In the genomic region with DNA sequence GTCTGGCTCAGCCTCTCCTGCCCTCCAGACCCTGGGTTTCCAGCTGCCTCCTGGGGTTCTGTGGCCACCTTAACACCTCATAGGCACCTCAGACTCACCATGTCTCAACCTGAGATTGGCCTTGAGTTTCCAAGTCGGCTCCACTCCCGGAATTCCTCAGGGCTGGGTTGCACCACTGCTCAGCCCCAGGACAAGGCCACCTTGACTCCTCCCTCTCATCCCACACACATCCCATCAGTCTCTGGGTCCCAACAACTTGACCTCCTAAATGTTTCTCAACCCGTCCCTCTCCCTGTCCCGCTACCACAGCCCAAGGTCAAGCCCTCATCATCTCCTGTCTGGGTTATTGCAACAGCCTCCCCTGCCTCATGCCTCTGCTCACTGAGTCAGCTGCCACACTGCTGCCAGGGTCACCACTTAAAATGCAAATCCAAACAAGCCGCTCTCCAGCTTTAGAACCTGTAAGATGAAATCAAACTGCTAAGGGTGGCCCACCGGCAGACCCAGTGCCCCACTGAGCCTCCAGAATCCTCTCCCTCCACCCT, we compare ENCODE assay signal across 9 cellular contexts.
DNase-seq lines count a peak whose midpoint lies in the region; ATAC-seq and TF ChIP-seq lines count a peak whose summit lies in the region.
"Had no signal": no experiment of that assay in that cellular context is flagged by ENCODE, and none has a peak within 500 bp of the region (broad histone marks: within the 10 kb centered on the region; RNA-seq: fewer than 3 reads in every experiment).

No MANE protein-coding gene starts in this region.

- peak; percentile 85 for DNase-seq in AG09309 (ENCODE audit: low read depth)
- DNase-seq in HuH-7.5 (ENCODE audit: low spot score): peak; percentile 68
- peak; percentile 44 for DNase-seq in brain microvascular endothelial cell
- DNase-seq in naive thymus-derived CD4-positive, alpha-beta T cell: no peak
- no peak for DNase-seq in foreskin melanocyte
- DNase-seq in ecto neural progenitor cell (ENCODE audit: low spot score): no peak
- DNase-seq in NCI-H1105 (lab: John Stamatoyannopoulos, UW): no peak
- DNase-seq: activated naive CD4-positive, alpha-beta T cell treated with anti-CD3 and anti-CD28 coated beads for 36 hours had no signal

- H3K27ac Mint-ChIP-seq in naive thymus-derived CD4-positive, alpha-beta T cell: peak overlapping the region in 4 of 9 donors; percentile 9 to 51 (median 28)
- H3K27ac Mint-ChIP-seq: activated naive CD4-positive, alpha-beta T cell treated with anti-CD3 and anti-CD28 coated beads for 36 hours had no signal

- H3K27me3 ChIP-seq in brain microvascular endothelial cell (replicated peaks): no peaks in the 10 kb centered on the region
- H3K27me3 ChIP-seq in naive thymus-derived CD4-positive, alpha-beta T cell (ENCODE audit: control insufficient read depth in 2 of 2, insufficient read depth in 2 of 2, low read length in 2 of 2): no peaks in the 10 kb centered on the region

- no peak overlapping the region for H3K27ac ChIP-seq in brain microvascular endothelial cell
- H3K27ac ChIP-seq in naive thymus-derived CD4-positive, alpha-beta T cell (ENCODE audit: low read depth, low read length): no peak overlapping the region

- CTCF ChIA-PET in naive thymus-derived CD4-positive, alpha-beta T cell (lab: Charles Lee): no interaction called here

- ATAC-seq in naive thymus-derived CD4-positive, alpha-beta T cell: peak; percentile 18
- no peak for ATAC-seq in GM21717 (IDR thresholded peaks at IDR 0.05; ENCODE audit: unreplicated experiment)

- in situ Hi-C loops in brain microvascular endothelial cell (cut with HindIII; ENCODE audit: low pct_ligation_motif_present, low sequenced_read_pairs): no loop called here

- peak overlapping the region in 2 of 10 donors; percentile 23 to 35 for H3K4me3 Mint-ChIP-seq in naive thymus-derived CD4-positive, alpha-beta T cell
- H3K4me3 Mint-ChIP-seq: activated naive CD4-positive, alpha-beta T cell treated with anti-CD3 and anti-CD28 coated beads for 36 hours had no signal

- peaks cover 0 to 14% (median 0%) of the 10 kb centered on the region in 5 donors for H3K27me3 Mint-ChIP-seq in naive thymus-derived CD4-positive, alpha-beta T cell

- H3K4me3 ChIP-seq in AG09309 (ENCODE audit: control insufficient read depth, low read depth, low read length): no peak overlapping the region
- H3K4me3 ChIP-seq in brain microvascular endothelial cell (ENCODE audit: low read depth, low read length): no peak overlapping the region
- H3K4me3 ChIP-seq in naive thymus-derived CD4-positive, alpha-beta T cell (ENCODE audit: low read length): no peak overlapping the region

- no peaks in the 10 kb centered on the region for H3K36me3 ChIP-seq in brain microvascular endothelial cell (replicated peaks)
- no peaks in the 10 kb centered on the region for H3K36me3 ChIP-seq in naive thymus-derived CD4-positive, alpha-beta T cell (ENCODE audit: control insufficient read depth in 2 of 3, insufficient read depth in 3 of 3, low read length in 3 of 3)

- POLR2A ChIA-PET in naive thymus-derived CD4-positive, alpha-beta T cell (lab: Charles Lee): no interaction called here

- TF ChIP-seq CTCF in AG09309 (IDR thresholded peaks at IDR 0.05; ENCODE audit: control insufficient read depth, insufficient read depth, low read depth, low read length, missing control alignments) (no peak), brain microvascular endothelial cell (IDR thresholded peaks at IDR 0.05; ENCODE audit: low read depth, low read length, missing control alignments) (no peak)

- H3K9me3 Mint-ChIP-seq in naive thymus-derived CD4-positive, alpha-beta T cell: peaks cover 0 to 3% (median 0%) of the 10 kb centered on the region in 11 donors
- H3K9me3 Mint-ChIP-seq: activated naive CD4-positive, alpha-beta T cell treated with anti-CD3 and anti-CD28 coated beads for 36 hours had no signal

- intact Hi-C loops in naive thymus-derived CD4-positive, alpha-beta T cell (cut with micrococcal nuclease): no loop called here

- peaks cover 8 to 11% of the 10 kb centered on the region in 2 donors for H3K4me1 ChIP-seq in naive thymus-derived CD4-positive, alpha-beta T cell (ENCODE audit: control insufficient read depth in 2 of 2, insufficient read depth in 2 of 2, low read length in 2 of 2)

- no peaks in the 10 kb centered on the region for H3K9me3 ChIP-seq in naive thymus-derived CD4-positive, alpha-beta T cell (ENCODE audit: control insufficient read depth in 2 of 3, low read length in 3 of 3)

- H3K4me1 Mint-ChIP-seq in naive thymus-derived CD4-positive, alpha-beta T cell: peaks cover 21 to 44% (median 26%) of the 10 kb centered on the region in 7 donors

- no peaks in the 10 kb centered on the region for H3K36me3 Mint-ChIP-seq in naive thymus-derived CD4-positive, alpha-beta T cell

Comparison
In these comparisons a context has a peak if more than half of its experiments do, and no peak if none do; other contexts are left out.
1. DNase-seq: peak in AG09309 (single experiment), HuH-7.5 (single experiment) and brain microvascular endothelial cell (single experiment); none in naive thymus-derived CD4-positive, alpha-beta T cell (0 of 9), foreskin melanocyte (single experiment), ecto neural progenitor cell (single experiment) and NCI-H1105 (single experiment).